9 cellular contexts compared by ENCODE assay signal in genomic region chr10:26780793-26781601, GRCh38.
DNase-seq lines count a peak whose midpoint lies in the region; ATAC-seq, FAIRE-seq and TF ChIP-seq lines count a peak whose summit lies in the region.
"Had no signal": no experiment of that assay in that cellular context is flagged by ENCODE, and none has a peak within 500 bp of the region (broad histone marks: within the 10 kb centered on the region; RNA-seq: fewer than 3 reads in every experiment).

No MANE protein-coding gene starts in this region.

- WGBS in sigmoid colon, 2 donors = 51 to 57% methylated on average over 4 of the region's 4 CpGs

- no peak for TF ChIP-seq POLR2A in sigmoid colon (IDR thresholded peaks at IDR 0.05)

- TF ChIP-seq CTCF in fibroblast of mammary gland (conservative IDR thresholded peaks at IDR 0.05; ENCODE audit: control insufficient read depth, insufficient read depth, low read depth, low read length) (no peak), sigmoid colon (IDR thresholded peaks at IDR 0.05) (no peak)

- no peak overlapping the region for H3K4me3 ChIP-seq in fibroblast of mammary gland (ENCODE audit: control insufficient read depth, low read depth, low read length)
- H3K4me3 ChIP-seq in sigmoid colon = no peak overlapping the region
- H3K4me3 ChIP-seq: gastrocnemius medialis had no signal

- no peak overlapping the region for H3K27ac Mint-ChIP-seq in activated naive CD4-positive, alpha-beta T cell treated with anti-CD3 and anti-CD28 coated beads, Interleukin-2, amount 10 ng/mL, durations not matched to agents 7 days and 5 days
- peak overlapping the region; percentile 42 for H3K27ac Mint-ChIP-seq in stimulated activated effector memory CD8-positive, alpha-beta T cell treated with anti-CD3 and anti-CD28 coated beads, Interleukin-12 subunit alpha, Interleukin-12 subunit beta, amount 100 ng/mL, for 72 hours

- DNase-seq in activated naive CD4-positive, alpha-beta T cell treated with Interleukin-2 at 50 U/mL for 16 hours = peak; percentile 9
- DNase-seq in activated naive CD4-positive, alpha-beta T cell treated with anti-CD3 and anti-CD28 coated beads, Interleukin-2, amount 10 ng/mL, durations not matched to agents 7 days and 5 days = no peak
- DNase-seq in RCC 7860 (ENCODE audit: low spot score) = peak; percentile 85
- peak; percentile 94 for DNase-seq in fibroblast of mammary gland (ENCODE audit: low read depth)
- DNase-seq in stimulated activated effector memory CD8-positive, alpha-beta T cell treated with anti-CD3 and anti-CD28 coated beads, Interleukin-12 subunit alpha, Interleukin-12 subunit beta, amount 100 ng/mL, for 72 hours (ENCODE audit: low spot score in 2 of 2) = peak in 1 of 2 donors; percentile 59
- no peak for DNase-seq in RPMI8226
- no peak for DNase-seq in sigmoid colon

- H3K9me3 Mint-ChIP-seq in activated naive CD4-positive, alpha-beta T cell treated with anti-CD3 and anti-CD28 coated beads, Interleukin-2, amount 10 ng/mL, durations not matched to agents 7 days and 5 days = no peaks in the 10 kb centered on the region
- H3K9me3 Mint-ChIP-seq in stimulated activated effector memory CD8-positive, alpha-beta T cell treated with anti-CD3 and anti-CD28 coated beads, Interleukin-12 subunit alpha, Interleukin-12 subunit beta, amount 100 ng/mL, for 72 hours = no peaks in the 10 kb centered on the region

- FAIRE-seq in RCC 7860 (lab: Jason Lieb, UNC) = peak; percentile 88

- H3K9me3 ChIP-seq in sigmoid colon = no peaks in the 10 kb centered on the region
- H3K9me3 ChIP-seq: gastrocnemius medialis had no signal

- no peaks in the 10 kb centered on the region for H3K27me3 Mint-ChIP-seq in activated naive CD4-positive, alpha-beta T cell treated with anti-CD3 and anti-CD28 coated beads, Interleukin-2, amount 10 ng/mL, durations not matched to agents 7 days and 5 days

- intact Hi-C loops in sigmoid colon (cut with DNase I) = no loop called here

- ATAC-seq in HG02642 (IDR thresholded peaks at IDR 0.05; ENCODE audit: poor library complexity, unreplicated experiment) = peak; percentile 64
- peak; percentile 95 for ATAC-seq in stimulated activated effector memory CD8-positive, alpha-beta T cell treated with anti-CD3 and anti-CD28 coated beads, Interleukin-12 subunit alpha, Interleukin-12 subunit beta, amount 100 ng/mL, for 72 hours
- ATAC-seq: gastrocnemius medialis had no signal

- CTCF ChIA-PET in activated naive CD4-positive, alpha-beta T cell treated with anti-CD3 and anti-CD28 coated beads, Interleukin-2, amount 10 ng/mL, durations not matched to agents 7 days and 5 days (lab: Charles Lee) = interaction anchor here (1.1 to 1.8 kb wide), 2 partner anchors 55 to 79 kb away, joined by 4 to 7 read pairs; partner anchors contain the start of gene ABI1

- no peaks in the 10 kb centered on the region for H3K36me3 ChIP-seq in sigmoid colon
- H3K36me3 ChIP-seq: gastrocnemius medialis had no signal

- no peak for TF ChIP-seq EP300 in sigmoid colon (IDR thresholded peaks at IDR 0.05)

- H3K4me1 ChIP-seq in sigmoid colon = peaks cover 0 to 39% (median 28%) of the 10 kb centered on the region in 4 donors

- peaks cover 28% of the 10 kb centered on the region for H3K4me1 Mint-ChIP-seq in activated naive CD4-positive, alpha-beta T cell treated with anti-CD3 and anti-CD28 coated beads, Interleukin-2, amount 10 ng/mL, durations not matched to agents 7 days and 5 days
- H3K4me1 Mint-ChIP-seq in stimulated activated effector memory CD8-positive, alpha-beta T cell treated with anti-CD3 and anti-CD28 coated beads, Interleukin-12 subunit alpha, Interleukin-12 subunit beta, amount 100 ng/mL, for 72 hours = peaks cover 77% of the 10 kb centered on the region

- no peaks in the 10 kb centered on the region for H3K27me3 ChIP-seq in sigmoid colon
- H3K27me3 ChIP-seq: gastrocnemius medialis had no signal

- no peak overlapping the region for H3K4me3 Mint-ChIP-seq in activated naive CD4-positive, alpha-beta T cell treated with anti-CD3 and anti-CD28 coated beads, Interleukin-2, amount 10 ng/mL, durations not matched to agents 7 days and 5 days
- peak overlapping the region; percentile 19 for H3K4me3 Mint-ChIP-seq in stimulated activated effector memory CD8-positive, alpha-beta T cell treated with anti-CD3 and anti-CD28 coated beads, Interleukin-12 subunit alpha, Interleukin-12 subunit beta, amount 100 ng/mL, for 72 hours

- H3K36me3 Mint-ChIP-seq in activated naive CD4-positive, alpha-beta T cell treated with anti-CD3 and anti-CD28 coated beads, Interleukin-2, amount 10 ng/mL, durations not matched to agents 7 days and 5 days = peaks cover 19% of the 10 kb centered on the region
- H3K36me3 Mint-ChIP-seq in stimulated activated effector memory CD8-positive, alpha-beta T cell treated with anti-CD3 and anti-CD28 coated beads, Interleukin-12 subunit alpha, Interleukin-12 subunit beta, amount 100 ng/mL, for 72 hours = peaks cover 31% of the 10 kb centered on the region

- no peak overlapping the region for H3K27ac ChIP-seq in sigmoid colon
- H3K27ac ChIP-seq: gastrocnemius medialis had no signal

Comparison
In these comparisons a context has a peak if more than half of its experiments do, and no peak if none do; other contexts are left out.
1. DNase-seq: peak in activated naive CD4-positive, alpha-beta T cell treated with Interleukin-2 at 50 U/mL for 16 hours (single experiment), RCC 7860 (single experiment) and fibroblast of mammary gland (single experiment); none in activated naive CD4-positive, alpha-beta T cell treated with anti-CD3 and anti-CD28 coated beads, Interleukin-2, amount 10 ng/mL, durations not matched to agents 7 days and 5 days (single experiment), RPMI8226 (single experiment) and sigmoid colon (single experiment).